ENCODE assay signal across 3 cellular contexts in genomic region chr20:60224914-60225313, GRCh38.
TF ChIP-seq lines count a peak whose summit lies in the region.

No MANE protein-coding gene starts in this region.

TF ChIP-seq in SK-N-SH, 30 proteins besides CTCF, POLR2A, EP300 and RAD21:
- TF ChIP-seq RFX5 (IDR thresholded peaks at IDR 0.05; ENCODE audit: low read length) = no peak
- TF ChIP-seq TAF1 (IDR thresholded peaks at IDR 0.05; ENCODE audit: borderline replicate concordance, low read depth, low read length) = no peak
- no peak for TF ChIP-seq NRF1 (IDR thresholded peaks at IDR 0.05; ENCODE audit: low read depth, low read length)
- TF ChIP-seq SMC3 (IDR thresholded peaks at IDR 0.05; ENCODE audit: low read depth, low read length) = peak; percentile 50; the same call in 1 of the 2 replicates
TF ChIP-seq in SK-N-SH: peak in this region for 1.

TF ChIP-seq in SK-N-SH treated with all-trans-retinoic acid at 6 μM for 48 hours, 23 proteins besides CTCF, POLR2A, EP300 and RAD21:
- no peak for TF ChIP-seq PPARA (CRISPR knock-in tag; IDR thresholded peaks at IDR 0.05; ENCODE audit: borderline replicate concordance)
- no peak for TF ChIP-seq BACH2 (CRISPR knock-in tag; IDR thresholded peaks at IDR 0.05; ENCODE audit: borderline replicate concordance)
- no peak for TF ChIP-seq TSHZ2 (CRISPR knock-in tag; IDR thresholded peaks at IDR 0.05)
- TF ChIP-seq ZNF70 (CRISPR knock-in tag; IDR thresholded peaks at IDR 0.05) = no peak

TF ChIP-seq in IMR-90, 13 proteins besides CTCF, POLR2A, EP300 and RAD21:
- no peak for TF ChIP-seq ELK1 (IDR thresholded peaks at IDR 0.05; ENCODE audit: borderline replicate concordance, low read depth, low read length)
- no peak for TF ChIP-seq CHD1 (IDR thresholded peaks at IDR 0.05; ENCODE audit: low read depth, low read length)
- no peak for TF ChIP-seq MAFK (IDR thresholded peaks at IDR 0.05; ENCODE audit: low read depth, low read length)
- TF ChIP-seq SMC3 (IDR thresholded peaks at IDR 0.05; ENCODE audit: low read depth, low read length) = peak; percentile 50
